26 cellular contexts compared by ENCODE assay signal in the genomic region with DNA sequence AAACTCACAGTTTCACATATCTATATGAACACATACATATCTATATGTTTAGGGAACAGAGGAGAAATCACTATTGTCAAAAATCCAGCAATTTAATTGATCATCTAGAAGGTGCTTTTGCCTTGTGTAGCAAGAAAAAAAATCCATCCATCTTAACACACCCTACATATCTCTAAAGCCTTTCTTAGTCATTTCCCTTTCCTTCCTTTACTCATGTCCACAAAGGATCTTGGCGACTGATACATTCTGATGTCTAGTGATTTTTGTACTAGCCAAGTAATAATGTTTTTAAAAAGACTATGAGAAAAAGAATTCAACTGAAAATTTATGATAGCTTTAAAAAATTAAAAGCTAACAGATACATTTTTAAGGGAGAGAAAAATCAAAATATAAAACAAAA. TPM values are rescaled to one million over a fixed set of nuclear protein-coding genes. Genes with fewer than 3 reads are reported as not detected.
DNase-seq lines count a peak whose midpoint lies in the region; ATAC-seq, FAIRE-seq and TF ChIP-seq lines count a peak whose summit lies in the region.
"Had no signal": no experiment of that assay in that cellular context is flagged by ENCODE, and none has a peak within 500 bp of the region (broad histone marks: within the 10 kb centered on the region; RNA-seq: fewer than 3 reads in every experiment).

No MANE protein-coding gene starts in this region.

- H3K79me2 ChIP-seq in endothelial cell of umbilical vein (ENCODE audit: control insufficient read depth, insufficient read depth, low read length), result peaks cover 20% of the 10 kb centered on the region

- no peak for TF ChIP-seq CTCF in natural killer cell (IDR thresholded peaks at IDR 0.05)
- TF ChIP-seq CTCF in endothelial cell of umbilical vein (IDR thresholded peaks at IDR 0.05; ENCODE audit: extremely low read depth in 1 of 2, insufficient read depth in 1 of 2, low read depth in 1 of 2, low read length in 2 of 2), result no peak
- TF ChIP-seq CTCF in progenitor cell of endocrine pancreas (IDR thresholded peaks at IDR 0.05; ENCODE audit: unreplicated experiment), result no peak
- no peak for TF ChIP-seq CTCF in gastrocnemius medialis (IDR thresholded peaks at IDR 0.05 in 4 of 5, conservative IDR thresholded peaks at IDR 0.05 in 1 of 5)

- peak overlapping the region; percentile 78 for H3K4me2 ChIP-seq in endothelial cell of umbilical vein (ENCODE audit: insufficient read depth, low read length)

- FAIRE-seq in endothelial cell of umbilical vein (lab: Jason Lieb, UNC), result peak; percentile 46
- FAIRE-seq: GM12892, H1 had no signal

- H3K9me3 Mint-ChIP-seq in natural killer cell treated with Interleukin-12 subunit alpha and Interleukin-12 subunit beta and Interleukin-15 and Interleukin-18, amount 100 ng/mL, for 72 hours, result no peaks in the 10 kb centered on the region
- H3K9me3 Mint-ChIP-seq in natural killer cell, result no peaks in the 10 kb centered on the region
- no peaks in the 10 kb centered on the region for H3K9me3 Mint-ChIP-seq in T-helper 1 cell treated with Interleukin-12 subunit alpha and Interleukin-12 subunit beta and Interleukin-4 antibody, amounts not matched to agents 30 μg/mL and 1 μg/mL, for 36 hours
- H3K9me3 Mint-ChIP-seq in progenitor cell of endocrine pancreas (ENCODE audit: low read depth), result no peaks in the 10 kb centered on the region

- peak overlapping the region; percentile 67 for H3K4me3 Mint-ChIP-seq in natural killer cell treated with Interleukin-12 subunit alpha and Interleukin-12 subunit beta and Interleukin-15 and Interleukin-18, amount 100 ng/mL, for 72 hours
- H3K4me3 Mint-ChIP-seq in natural killer cell (no peak overlapping the region), progenitor cell of endocrine pancreas (ENCODE audit: low read depth) (no peak overlapping the region)
- no peak overlapping the region for H3K4me3 Mint-ChIP-seq in T-helper 1 cell treated with Interleukin-12 subunit alpha and Interleukin-12 subunit beta and Interleukin-4 antibody, amounts not matched to agents 30 μg/mL and 1 μg/mL, for 36 hours

- peak in 1 of 2 donors; percentile 79 for ATAC-seq in natural killer cell treated with Interleukin-12 subunit alpha and Interleukin-12 subunit beta and Interleukin-15 and Interleukin-18, amount 100 ng/mL, for 72 hours
- ATAC-seq in natural killer cell (no peak), gastrocnemius medialis (no peak)
- ATAC-seq: Panc1, SK-N-SH treated with all-trans-retinoic acid at 6 μM for 48 hours had no signal

- H3K9me3 ChIP-seq in endothelial cell of umbilical vein (replicated peaks; ENCODE audit: control insufficient read depth, insufficient read depth, low read length) (no peaks in the 10 kb centered on the region), gastrocnemius medialis (no peaks in the 10 kb centered on the region)
- H3K9me3 ChIP-seq: adrenal gland, left ventricle myocardium inferior, sigmoid colon, suprapubic skin had no signal

- DNase-seq in natural killer cell treated with Interleukin-12 subunit alpha and Interleukin-12 subunit beta and Interleukin-15 and Interleukin-18, amount 100 ng/mL, for 72 hours (ENCODE audit: low spot score), result no peak
- DNase-seq in natural killer cell (no peak), endothelial cell of umbilical vein (ENCODE audit: low read depth, low spot score) (peak; percentile 82), stromal cell of bone marrow (ENCODE audit: low read depth) (peak; percentile 33), progenitor cell of endocrine pancreas (ENCODE audit: low spot score, unreplicated experiment) (no peak), NCI-H82 (lab: John Stamatoyannopoulos, UW) (no peak), gastrocnemius medialis (no peak)
- DNase-seq: activated CD4-positive, alpha-beta T cell treated with anti-CD3 and anti-CD28 coated beads, Interleukin-2, amount 50 U/mL, for 4 hours; adrenal gland; AML-193; cerebellar nuclear complex; GDM1; Kasumi-1; left ventricle myocardium inferior; NCI-H1417 treated with DMSO at 0.1 percent for 48 hours; NCI-H2171 treated with DMSO at 0.1 percent for 48 hours; NCI-H774; sigmoid colon; stimulated activated CD4-positive, alpha-beta T cell treated with anti-CD3 and anti-CD28 coated beads, Interleukin-4, amount 100 ng/mL, for 1 hour had no signal

- POLR2A ChIA-PET in endothelial cell of umbilical vein (lab: Charles Lee), result no interaction called here

- H3K36me3 Mint-ChIP-seq in natural killer cell treated with Interleukin-12 subunit alpha and Interleukin-12 subunit beta and Interleukin-15 and Interleukin-18, amount 100 ng/mL, for 72 hours, result peaks cover 9% of the 10 kb centered on the region
- peaks cover 7% of the 10 kb centered on the region for H3K36me3 Mint-ChIP-seq in natural killer cell
- H3K36me3 Mint-ChIP-seq in T-helper 1 cell treated with Interleukin-12 subunit alpha and Interleukin-12 subunit beta and Interleukin-4 antibody, amounts not matched to agents 30 μg/mL and 1 μg/mL, for 36 hours (ENCODE audit: low read depth), result peaks cover 9% of the 10 kb centered on the region
- peaks cover 12% of the 10 kb centered on the region for H3K36me3 Mint-ChIP-seq in progenitor cell of endocrine pancreas (ENCODE audit: insufficient read depth)

- peaks cover 27% of the 10 kb centered on the region for H3K4me1 ChIP-seq in endothelial cell of umbilical vein (ENCODE audit: control insufficient read depth, extremely low read depth, insufficient read depth, low read length)
- no peaks in the 10 kb centered on the region for H3K4me1 ChIP-seq in gastrocnemius medialis
- H3K4me1 ChIP-seq: adrenal gland, left ventricle myocardium inferior, sigmoid colon, suprapubic skin had no signal

- in situ Hi-C loops in gastrocnemius medialis (cut with MboI; ENCODE audit: low sequenced_read_pairs in 4 of 4), result no loop called here

- dilution Hi-C loops in endothelial cell of umbilical vein (cut with MboI; ENCODE audit: extremely low pct_ligation_motif_present, low sequenced_read_pairs), result no loop called here

- BruUV-seq in endothelial cell of umbilical vein (replicated peaks; lab: Mats Ljungman, UMichigan), result no TSS peak

- H3K4me1 Mint-ChIP-seq in natural killer cell treated with Interleukin-12 subunit alpha and Interleukin-12 subunit beta and Interleukin-15 and Interleukin-18, amount 100 ng/mL, for 72 hours (ENCODE audit: low read depth in 2 of 2), result peaks cover 7 to 26% of the 10 kb centered on the region in 2 donors
- H3K4me1 Mint-ChIP-seq in natural killer cell, result peaks cover 21 to 26% of the 10 kb centered on the region in 2 donors
- peaks cover 7% of the 10 kb centered on the region for H3K4me1 Mint-ChIP-seq in T-helper 1 cell treated with Interleukin-12 subunit alpha and Interleukin-12 subunit beta and Interleukin-4 antibody, amounts not matched to agents 30 μg/mL and 1 μg/mL, for 36 hours (ENCODE audit: low read depth)
- H3K4me1 Mint-ChIP-seq in progenitor cell of endocrine pancreas (ENCODE audit: low read depth), result no peaks in the 10 kb centered on the region

- peak overlapping the region in 1 of 2 donors; percentile 76 for H3K27ac Mint-ChIP-seq in natural killer cell treated with Interleukin-12 subunit alpha and Interleukin-12 subunit beta and Interleukin-15 and Interleukin-18, amount 100 ng/mL, for 72 hours
- H3K27ac Mint-ChIP-seq in natural killer cell (peak overlapping the region in 1 of 2 donors; percentile 51), progenitor cell of endocrine pancreas (no peak overlapping the region)
- peak overlapping the region; percentile 55 for H3K27ac Mint-ChIP-seq in T-helper 1 cell treated with Interleukin-12 subunit alpha and Interleukin-12 subunit beta and Interleukin-4 antibody, amounts not matched to agents 30 μg/mL and 1 μg/mL, for 36 hours

- no peak for TF ChIP-seq POLR2A in endothelial cell of umbilical vein (IDR thresholded peaks at IDR 0.05; ENCODE audit: low read depth, low read length)
- TF ChIP-seq POLR2A in gastrocnemius medialis (IDR thresholded peaks at IDR 0.05), result no peak

- H3K27me3 Mint-ChIP-seq in natural killer cell treated with Interleukin-12 subunit alpha and Interleukin-12 subunit beta and Interleukin-15 and Interleukin-18, amount 100 ng/mL, for 72 hours, result no peaks in the 10 kb centered on the region
- H3K27me3 Mint-ChIP-seq in natural killer cell (ENCODE audit: low read depth in 2 of 2) (no peaks in the 10 kb centered on the region), progenitor cell of endocrine pancreas (no peaks in the 10 kb centered on the region)
- H3K27me3 Mint-ChIP-seq in T-helper 1 cell treated with Interleukin-12 subunit alpha and Interleukin-12 subunit beta and Interleukin-4 antibody, amounts not matched to agents 30 μg/mL and 1 μg/mL, for 36 hours (ENCODE audit: low read depth), result no peaks in the 10 kb centered on the region

- no peaks in the 10 kb centered on the region for H4K20me1 ChIP-seq in endothelial cell of umbilical vein (replicated peaks; ENCODE audit: control insufficient read depth, extremely low read depth, insufficient read depth, low read length)

- no peaks in the 10 kb centered on the region for H3K27me3 ChIP-seq in endothelial cell of umbilical vein (ENCODE audit: control insufficient read depth in 2 of 2, insufficient read depth in 2 of 2, low read length in 2 of 2)
- H3K27me3 ChIP-seq in gastrocnemius medialis, result no peaks in the 10 kb centered on the region
- H3K27me3 ChIP-seq: adrenal gland, sigmoid colon, suprapubic skin had no signal

- no peaks in the 10 kb centered on the region for H3K9me1 ChIP-seq in endothelial cell of umbilical vein (replicated peaks; ENCODE audit: control insufficient read depth, extremely low read depth, insufficient read depth, low read length)

- CTCF ChIA-PET in endothelial cell of umbilical vein (lab: Charles Lee), result interaction anchor here (0.9 to 1.7 kb wide), 5 partner anchors 9 to 98 kb away, joined by 3 to 8 read pairs (median 4); a partner anchor contains a TSS

- H3K4me3 ChIP-seq in endothelial cell of umbilical vein (replicated peaks in 1 of 3; ENCODE audit: insufficient read depth in 1 of 3, low read depth in 1 of 3, low read length in 3 of 3), result peak overlapping the region in 1 of 3 experiments; percentile 40
- no peak overlapping the region for H3K4me3 ChIP-seq in gastrocnemius medialis
- H3K4me3 ChIP-seq: adrenal gland, left ventricle myocardium inferior, sigmoid colon, suprapubic skin had no signal

- H3K36me3 ChIP-seq in endothelial cell of umbilical vein (ENCODE audit: control insufficient read depth in 2 of 2, extremely low read depth in 1 of 2, insufficient read depth in 2 of 2, low read length in 2 of 2), result peaks cover 0 to 5% of the 10 kb centered on the region in 2 experiments
- H3K36me3 ChIP-seq in gastrocnemius medialis, result no peaks in the 10 kb centered on the region

- intact Hi-C loops in natural killer cell (cut with micrococcal nuclease), result no loop called here
- intact Hi-C loops in endothelial cell of umbilical vein (cut with micrococcal nuclease), result loop anchor here (1.0 to 5.0 kb wide), 2 partner anchors 21 to 82 kb away; no protein-coding TSS in a partner anchor
- intact Hi-C loops in gastrocnemius medialis (cut with DNase I; ENCODE audit: low total_unique reads), result no loop called here

- no peak overlapping the region for H2AFZ ChIP-seq in endothelial cell of umbilical vein (ENCODE audit: low read depth, low read length)

- H3K27ac ChIP-seq in endothelial cell of umbilical vein (ENCODE audit: insufficient read depth, low read depth, low read length) (peak overlapping the region; percentile 93), gastrocnemius medialis (no peak overlapping the region)
- H3K27ac ChIP-seq: adrenal gland, left ventricle myocardium inferior, sigmoid colon, suprapubic skin had no signal

- peak overlapping the region; percentile 55 for H3K9ac ChIP-seq in endothelial cell of umbilical vein (replicated peaks; ENCODE audit: extremely low read depth, insufficient read depth, low read length)

RNA-seq across cellular contexts. Expression of a gene that starts 22.5 kb away (rescaled TPM):
- total RNA-seq in natural killer cell treated with Interleukin-12 subunit alpha and Interleukin-12 subunit beta and Interleukin-15 and Interleukin-18, amount 100 ng/mL, for 72 hours, result 10 to 100 TPM; 12.0 to 12.8 TPM
- total RNA-seq in natural killer cell (10 to 100 TPM in 2 of 3 donors, 1 to 10 TPM in 1; 9.2 to 17.8 (median 12.9) TPM), endothelial cell of umbilical vein (21.0 and 25.9 TPM in 2 replicates), progenitor cell of endocrine pancreas (20.0 and 21.2 TPM in 2 replicates), gastrocnemius medialis (10 to 100 TPM in 1 of 4 donors, 1 to 10 TPM in 3; 3.7 to 15.9 (median 6.1) TPM)
- polyA plus RNA-seq in endothelial cell of umbilical vein, result 5.2 and 7.2 TPM in 2 replicates
- 4.1 and 4.7 TPM in 2 replicates for polyA plus RNA-seq in endothelial cell of umbilical vein (2011; cell fraction: cytosol; rRNA removed)
- 37.6 and 50.7 TPM in 2 replicates for polyA plus RNA-seq in endothelial cell of umbilical vein (2011; cell fraction: nucleus; rRNA removed)
- 12.7 and 17.6 TPM in 2 replicates for polyA plus RNA-seq in endothelial cell of umbilical vein (2012)
- 22.7 and 24.9 TPM in 2 replicates for polyA minus RNA-seq in endothelial cell of umbilical vein
- 0.10 TPM for polyA minus RNA-seq in endothelial cell of umbilical vein (2011; cell fraction: cytosol; rRNA and poly(A)+ RNA removed)
- polyA minus RNA-seq in endothelial cell of umbilical vein (2011; cell fraction: nucleus; rRNA and poly(A)+ RNA removed), result 77.7 and 115 TPM in 2 replicates

RNA-seq across cellular contexts. Expression of a gene that starts 51.8 kb away (rescaled TPM):
- not detected for total RNA-seq in natural killer cell treated with Interleukin-12 subunit alpha and Interleukin-12 subunit beta and Interleukin-15 and Interleukin-18, amount 100 ng/mL, for 72 hours
- total RNA-seq in natural killer cell, result not detected
- not detected in 2 replicates for total RNA-seq in endothelial cell of umbilical vein
- polyA plus RNA-seq in endothelial cell of umbilical vein, result 0.06 TPM in 1 of 2 replicates, not detected in the other
- polyA plus RNA-seq in endothelial cell of umbilical vein (2011; cell fraction: cytosol; rRNA removed), result not detected in 2 replicates
- polyA plus RNA-seq in endothelial cell of umbilical vein (2011; cell fraction: nucleus; rRNA removed), result not detected in 2 replicates
- not detected in 2 replicates for polyA plus RNA-seq in endothelial cell of umbilical vein (2012)
- not detected in 2 replicates for polyA minus RNA-seq in endothelial cell of umbilical vein
- polyA minus RNA-seq in endothelial cell of umbilical vein (2011; cell fraction: cytosol; rRNA and poly(A)+ RNA removed), result not detected
- polyA minus RNA-seq in endothelial cell of umbilical vein (2011; cell fraction: nucleus; rRNA and poly(A)+ RNA removed), result not detected in 2 replicates
- 0.73 TPM in 1 of 2 replicates, not detected in the other for total RNA-seq in progenitor cell of endocrine pancreas
- not detected for total RNA-seq in gastrocnemius medialis
- total RNA-seq: adrenal gland, HT-29, left ventricle myocardium inferior, suprapubic skin had no signal
- polyA plus RNA-seq: adrenal gland, sigmoid colon had no signal

Comparison
In these comparisons a context has a peak if more than half of its experiments do, and no peak if none do; other contexts are left out.
1. DNase-seq: peak in endothelial cell of umbilical vein (single experiment) and stromal cell of bone marrow (single experiment); none in natural killer cell treated with Interleukin-12 subunit alpha and Interleukin-12 subunit beta and Interleukin-15 and Interleukin-18, amount 100 ng/mL, for 72 hours (single experiment), natural killer cell (single experiment), progenitor cell of endocrine pancreas (single experiment), NCI-H82 (single experiment) and gastrocnemius medialis (0 of 2).